Comparison of ENCODE assay signal across 27 cellular contexts in the genomic region with DNA sequence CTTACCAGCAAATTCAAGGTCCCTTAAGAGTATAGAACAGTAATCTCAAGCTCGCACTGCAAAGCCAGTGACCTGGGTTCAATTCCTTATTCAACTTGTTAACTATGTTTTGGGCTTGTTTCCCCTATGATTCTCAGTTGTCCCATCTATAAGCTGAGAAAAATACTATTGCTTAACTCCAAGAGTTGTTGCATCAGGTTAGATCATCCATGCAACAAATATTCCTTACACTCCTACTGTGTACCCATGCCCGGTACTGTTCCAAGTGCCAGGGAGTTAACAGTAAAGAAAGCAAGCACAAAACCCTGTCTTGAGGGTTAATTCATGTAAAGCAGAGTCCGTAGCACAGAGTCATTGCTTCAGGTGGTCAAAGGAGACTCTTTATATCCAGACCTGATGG.
"Had no signal": no experiment of that assay in that cellular context is flagged by ENCODE, and none has a peak within 500 bp of the region (broad histone marks: within the 10 kb centered on the region; RNA-seq: fewer than 3 reads in every experiment).

No MANE protein-coding gene starts in this region.

- FAIRE-seq: endothelial cell of umbilical vein, kidney, urothelium cell line had no signal

- H3K4me3 ChIP-seq: ascending aorta, heart left ventricle, right atrium auricular region, thoracic aorta had no signal

- ATAC-seq: left colon; naive thymus-derived CD4-positive, alpha-beta T cell had no signal

- DNase-seq: activated CD4-positive, alpha-beta memory T cell treated with anti-CD3 and anti-CD28 coated beads for 36 hours; activated CD4-positive, alpha-beta T cell treated with anti-CD3 and anti-CD28 coated beads, Interleukin-2, amount 10 ng/mL, durations not matched to agents 24 days and 14 days; activated CD4-positive, CD25-positive, alpha-beta regulatory T cell treated with anti-CD3 and anti-CD28 coated beads, Interleukin-2, amount 50 U/mL, for 72 hours; activated CD8-positive, alpha-beta memory T cell treated with anti-CD3 and anti-CD28 coated beads, Interleukin-2, amount 50 U/mL, for 4 hours; activated gamma-delta T cell; activated naive CD4-positive, alpha-beta T cell treated with anti-CD3 and anti-CD28 coated beads, Interleukin-2, amount 10 ng/mL, durations not matched to agents 7 days and 5 days; activated naive CD8-positive, alpha-beta T cell treated with anti-CD3 and anti-CD28 coated beads, Interleukin-2, amount 10 ng/mL, durations not matched to agents 7 days and 5 days; activated T-cell treated with anti-CD3 and anti-CD28 coated beads, Interleukin-2, amount 50 U/mL, for 24 hours; caudate nucleus; cortex of kidney; foreskin keratinocyte; heart left ventricle; hypothalamus; immature natural killer cell; kidney; left colon; midbrain; naive thymus-derived CD4-positive, alpha-beta T cell; occipital lobe; stimulated activated CD4-positive, alpha-beta T cell treated with anti-CD3 and anti-CD28 coated beads, Interleukin-4, amount 100 ng/mL, for 1 hour; T-helper 9 cell; WERI-Rb-1 had no signal

- H3K27me3 ChIP-seq: ascending aorta, foreskin keratinocyte, right atrium auricular region had no signal

- H3K9me3 ChIP-seq: ascending aorta, heart left ventricle, right atrium auricular region, thoracic aorta had no signal

- H3K36me3 ChIP-seq: ascending aorta, heart left ventricle, right atrium auricular region, thoracic aorta, WERI-Rb-1 had no signal

- H3K4me1 ChIP-seq: ascending aorta, foreskin keratinocyte, right atrium auricular region had no signal

- H3K27ac ChIP-seq: ascending aorta, foreskin keratinocyte, heart left ventricle, right atrium auricular region, thoracic aorta, WERI-Rb-1 had no signal
